Comparison of ENCODE assay signal across 17 cellular contexts in genomic region chr14:53630336-53630735, GRCh38.
DNase-seq lines count a peak whose midpoint lies in the region; ATAC-seq and TF ChIP-seq lines count a peak whose summit lies in the region.
"Had no signal": no experiment of that assay in that cellular context is flagged by ENCODE, and none has a peak within 500 bp of the region (broad histone marks: within the 10 kb centered on the region; RNA-seq: fewer than 3 reads in every experiment).

No MANE protein-coding gene starts in this region.

- H3K9me3 Mint-ChIP-seq in activated CD4-positive, alpha-beta T cell treated with anti-CD3 and anti-CD28 coated beads, Interleukin-2, amount 10 ng/mL, durations not matched to agents 7 days and 5 days = no peaks in the 10 kb centered on the region
- H3K9me3 Mint-ChIP-seq: memory B cell had no signal

- H3K27ac Mint-ChIP-seq in activated CD4-positive, alpha-beta T cell treated with anti-CD3 and anti-CD28 coated beads, Interleukin-2, amount 10 ng/mL, durations not matched to agents 7 days and 5 days = no peak overlapping the region
- H3K27ac Mint-ChIP-seq: CD4-positive, alpha-beta T cell; memory B cell had no signal

- peak; percentile 3 for DNase-seq in SK-N-SH
- DNase-seq in NCI-H1930 (lab: John Stamatoyannopoulos, UW) = peak; percentile 89 to 92
- DNase-seq in RPMI8226 = peak; percentile 26
- peak; percentile 81 for DNase-seq in retinal pigment epithelial cell (ENCODE audit: low read depth)
- DNase-seq in stimulated activated CD4-positive, alpha-beta T cell treated with anti-CD3 and anti-CD28 coated beads, Interleukin-4, amount 100 ng/mL, for 24 hours = no peak
- no peak for DNase-seq in activated CD4-positive, alpha-beta T cell treated with anti-CD3 and anti-CD28 coated beads, Interleukin-2, amount 10 ng/mL, durations not matched to agents 7 days and 5 days
- DNase-seq: activated gamma-delta T cell; CD4-positive, alpha-beta T cell; GDM1; MV-4-11; stimulated activated naive CD4-positive, alpha-beta T cell had no signal

- no peak for TF ChIP-seq RAD21 in SK-N-SH (IDR thresholded peaks at IDR 0.05; ENCODE audit: low read length)

- CTCF ChIA-PET in SK-N-SH (lab: Yijun Ruan, JAX) = interaction anchor here (0.7 to 1.4 kb wide), 3 partner anchors 16 to 321 kb away, joined by 3 to 4 read pairs (median 3); no protein-coding TSS in a partner anchor
- CTCF ChIA-PET in activated CD4-positive, alpha-beta T cell treated with anti-CD3 and anti-CD28 coated beads, Interleukin-2, amount 10 ng/mL, durations not matched to agents 7 days and 5 days (lab: Charles Lee) = no interaction called here

- H3K9me2 ChIP-seq in SK-N-SH = no peaks in the 10 kb centered on the region

- H3K4me2 ChIP-seq in SK-N-SH = no peak overlapping the region

- no peak overlapping the region for H3K4me3 Mint-ChIP-seq in activated CD4-positive, alpha-beta T cell treated with anti-CD3 and anti-CD28 coated beads, Interleukin-2, amount 10 ng/mL, durations not matched to agents 7 days and 5 days
- H3K4me3 Mint-ChIP-seq: CD4-positive, alpha-beta T cell; memory B cell; neural crest cell had no signal

- H3K79me2 ChIP-seq in SK-N-SH (ENCODE audit: insufficient read depth) = no peaks in the 10 kb centered on the region

- no peak for TF ChIP-seq EP300 in SK-N-SH (IDR thresholded peaks at IDR 0.05; ENCODE audit: borderline replicate concordance in 1 of 2, low read depth in 1 of 2, low read length in 1 of 2)

- no peaks in the 10 kb centered on the region for H3K36me3 Mint-ChIP-seq in activated CD4-positive, alpha-beta T cell treated with anti-CD3 and anti-CD28 coated beads, Interleukin-2, amount 10 ng/mL, durations not matched to agents 7 days and 5 days (ENCODE audit: low read depth)
- H3K36me3 Mint-ChIP-seq: memory B cell had no signal

- no peak overlapping the region for H3K9ac ChIP-seq in SK-N-SH

- no peak for ATAC-seq in SK-N-SH treated with all-trans-retinoic acid at 6 μM for 48 hours
- ATAC-seq in HG03354 (IDR thresholded peaks at IDR 0.05; ENCODE audit: poor library complexity, severe bottlenecking, unreplicated experiment) = no peak

- H2AFZ ChIP-seq in SK-N-SH (ENCODE audit: low read depth) = no peak overlapping the region

- 16% methylated on average over 5 of the region's 5 CpGs for WGBS in SK-N-SH (ENCODE audit: low lambda C conversion rate)

- H3K4me1 Mint-ChIP-seq in activated CD4-positive, alpha-beta T cell treated with anti-CD3 and anti-CD28 coated beads, Interleukin-2, amount 10 ng/mL, durations not matched to agents 7 days and 5 days = no peaks in the 10 kb centered on the region
- H3K4me1 Mint-ChIP-seq: memory B cell, neural crest cell had no signal

- H3K4me3 ChIP-seq in SK-N-SH (ENCODE audit: low read depth in 2 of 2, low read length in 1 of 2) (no peak overlapping the region), retinal pigment epithelial cell (ENCODE audit: low read length) (no peak overlapping the region)
- H3K4me3 ChIP-seq: ascending aorta had no signal

- H3K27me3 ChIP-seq in SK-N-SH (ENCODE audit: insufficient read depth) = no peaks in the 10 kb centered on the region
- H3K27me3 ChIP-seq: ascending aorta had no signal

- H4K20me1 ChIP-seq in SK-N-SH (ENCODE audit: insufficient read depth) = no peaks in the 10 kb centered on the region

- H3K27me3 Mint-ChIP-seq in activated CD4-positive, alpha-beta T cell treated with anti-CD3 and anti-CD28 coated beads, Interleukin-2, amount 10 ng/mL, durations not matched to agents 7 days and 5 days = no peaks in the 10 kb centered on the region
- H3K27me3 Mint-ChIP-seq: CD4-positive, alpha-beta T cell had no signal

- H3K27ac ChIP-seq in SK-N-SH (ENCODE audit: low read depth in 2 of 2, low read length in 1 of 2) = no peak overlapping the region
- H3K27ac ChIP-seq: ascending aorta, VCaP had no signal

- TF ChIP-seq CTCF in SK-N-SH (IDR thresholded peaks at IDR 0.05) (no peak), retinal pigment epithelial cell (conservative IDR thresholded peaks at IDR 0.05; ENCODE audit: low read depth, low read length) (no peak)

- H3K9me3 ChIP-seq in SK-N-SH = no peaks in the 10 kb centered on the region
- H3K9me3 ChIP-seq: ascending aorta had no signal

- no peaks in the 10 kb centered on the region for H3K4me1 ChIP-seq in SK-N-SH (ENCODE audit: control insufficient read depth in 1 of 2, insufficient read depth in 2 of 2, low read depth in 1 of 2, low read length in 1 of 2)
- H3K4me1 ChIP-seq: ascending aorta had no signal

- H3K36me3 ChIP-seq in SK-N-SH (replicated peaks in 1 of 2; ENCODE audit: control insufficient read depth in 1 of 2, insufficient read depth in 2 of 2, low read length in 1 of 2) = no peaks in the 10 kb centered on the region
- H3K36me3 ChIP-seq: ascending aorta had no signal

- POLR2A ChIA-PET in SK-N-SH (lab: Yijun Ruan, JAX) = no interaction called here
- POLR2A ChIA-PET in activated CD4-positive, alpha-beta T cell treated with anti-CD3 and anti-CD28 coated beads, Interleukin-2, amount 10 ng/mL, durations not matched to agents 7 days and 5 days (lab: Charles Lee) = no interaction called here

- H3F3A ChIP-seq in SK-N-SH (replicated peaks; ENCODE audit: insufficient read depth) = no peaks in the 10 kb centered on the region

TF ChIP-seq in SK-N-SH, 30 proteins besides CTCF, POLR2A, EP300 and RAD21 (continues in another document):
- no peak for TF ChIP-seq SMC3 (IDR thresholded peaks at IDR 0.05; ENCODE audit: low read depth, low read length)
- TF ChIP-seq FOXM1 (IDR thresholded peaks at IDR 0.05; ENCODE audit: low read depth) = no peak
- no peak for TF ChIP-seq TCF12 (IDR thresholded peaks at IDR 0.05)
- TF ChIP-seq EZH2phosphoT487 (IDR thresholded peaks at IDR 0.05; ENCODE audit: borderline replicate concordance, low read depth) = no peak
- TF ChIP-seq USF1 (IDR thresholded peaks at IDR 0.05; ENCODE audit: borderline replicate concordance, low read depth) = no peak
- no peak for TF ChIP-seq TAF1 (IDR thresholded peaks at IDR 0.05; ENCODE audit: borderline replicate concordance, low read depth, low read length)
- TF ChIP-seq CHD2 (IDR thresholded peaks at IDR 0.05; ENCODE audit: low read length, partially characterized antibody) = no peak
- TF ChIP-seq POLR2AphosphoS5 (IDR thresholded peaks at IDR 0.05; ENCODE audit: low read depth, low read length) = no peak
- no peak for TF ChIP-seq JUND (IDR thresholded peaks at IDR 0.05)
- TF ChIP-seq MAX (IDR thresholded peaks at IDR 0.05; ENCODE audit: low read depth) = no peak
- no peak for TF ChIP-seq RCOR1 (IDR thresholded peaks at IDR 0.05; ENCODE audit: low read length)
- TF ChIP-seq FOSL2 (IDR thresholded peaks at IDR 0.05; ENCODE audit: borderline replicate concordance, low read depth) = no peak
- TF ChIP-seq SIN3A (IDR thresholded peaks at IDR 0.05; ENCODE audit: borderline replicate concordance, low read depth, low read length) = no peak
- no peak for TF ChIP-seq RFX5 (IDR thresholded peaks at IDR 0.05; ENCODE audit: low read length)

TF ChIP-seq in SK-N-SH treated with all-trans-retinoic acid at 6 μM for 48 hours, 23 proteins besides CTCF, POLR2A, EP300 and RAD21 (continues in another document):
- TF ChIP-seq ISL1 (CRISPR knock-in tag; IDR thresholded peaks at IDR 0.05) = no peak
- no peak for TF ChIP-seq ZFP30 (CRISPR knock-in tag; IDR thresholded peaks at IDR 0.05)
- no peak for TF ChIP-seq TSHZ2 (CRISPR knock-in tag; IDR thresholded peaks at IDR 0.05)
- TF ChIP-seq CSDC2 (CRISPR knock-in tag; IDR thresholded peaks at IDR 0.05) = no peak
- no peak for TF ChIP-seq ZC3H10 (CRISPR knock-in tag; IDR thresholded peaks at IDR 0.05)
- no peak for TF ChIP-seq BACH2 (CRISPR knock-in tag; IDR thresholded peaks at IDR 0.05; ENCODE audit: borderline replicate concordance)
- no peak for TF ChIP-seq PPARA (CRISPR knock-in tag; IDR thresholded peaks at IDR 0.05; ENCODE audit: borderline replicate concordance)
- no peak for TF ChIP-seq SNAI2 (CRISPR knock-in tag; IDR thresholded peaks at IDR 0.05)
- TF ChIP-seq OSR1 (CRISPR knock-in tag; IDR thresholded peaks at IDR 0.05) = no peak
- no peak for TF ChIP-seq ZNF70 (CRISPR knock-in tag; IDR thresholded peaks at IDR 0.05)
- no peak for TF ChIP-seq TCF4 (CRISPR knock-in tag; IDR thresholded peaks at IDR 0.05; ENCODE audit: borderline replicate concordance)
- no peak for TF ChIP-seq GLIS3 (CRISPR knock-in tag; IDR thresholded peaks at IDR 0.05)
- no peak for TF ChIP-seq RARB (CRISPR knock-in tag; IDR thresholded peaks at IDR 0.05)

Comparison
In these comparisons a context has a peak if more than half of its experiments do, and no peak if none do; other contexts are left out.
1. DNase-seq: peak in SK-N-SH (single experiment), NCI-H1930 (2 of 2), RPMI8226 (single experiment) and retinal pigment epithelial cell (single experiment); none in stimulated activated CD4-positive, alpha-beta T cell treated with anti-CD3 and anti-CD28 coated beads, Interleukin-4, amount 100 ng/mL, for 24 hours (single experiment) and activated CD4-positive, alpha-beta T cell treated with anti-CD3 and anti-CD28 coated beads, Interleukin-2, amount 10 ng/mL, durations not matched to agents 7 days and 5 days (single experiment).